Comparison of ENCODE assay signal across 14 cellular contexts in genomic region chr20:50121858-50122271, GRCh38. TPM values are rescaled to one million over a fixed set of nuclear protein-coding genes. Genes with fewer than 3 reads are reported as not detected.
DNase-seq lines count a peak whose midpoint lies in the region; TF ChIP-seq lines count a peak whose summit lies in the region.
"Had no signal": no experiment of that assay in that cellular context is flagged by ENCODE, and none has a peak within 500 bp of the region (broad histone marks: within the 10 kb centered on the region; RNA-seq: fewer than 3 reads in every experiment).

No MANE protein-coding gene starts in this region.

- no peaks in the 10 kb centered on the region for H3K27me3 ChIP-seq in adipocyte (replicated peaks; ENCODE audit: control insufficient read depth, insufficient read depth, low read length)
- H3K27me3 ChIP-seq in liver (ENCODE audit: control insufficient read depth in 4 of 4, insufficient read depth in 4 of 4, low read length in 3 of 4) = no peaks in the 10 kb centered on the region
- no peaks in the 10 kb centered on the region for H3K27me3 ChIP-seq in brain microvascular endothelial cell (replicated peaks)
- H3K27me3 ChIP-seq: ovary, tibial artery had no signal

- no peaks in the 10 kb centered on the region for H3K9me3 ChIP-seq in adipocyte (ENCODE audit: control insufficient read depth, low read length)
- no peaks in the 10 kb centered on the region for H3K9me3 ChIP-seq in liver (ENCODE audit: control insufficient read depth in 4 of 4, low read length in 3 of 4)
- H3K9me3 ChIP-seq: ovary had no signal

- H3K4me1 ChIP-seq in adipocyte (ENCODE audit: control insufficient read depth, insufficient read depth, low read length) (peaks cover 28% of the 10 kb centered on the region), liver (ENCODE audit: control insufficient read depth in 4 of 4, insufficient read depth in 4 of 4, low read length in 3 of 4) (peaks cover 7 to 47% (median 30%) of the 10 kb centered on the region in 4 donors)

- peaks cover 10% of the 10 kb centered on the region for H3K27me3 Mint-ChIP-seq in HFFc6 (ENCODE audit: insufficient read depth)
- H3K27me3 Mint-ChIP-seq in glutamatergic neuron (ENCODE audit: unreplicated experiment) = no peaks in the 10 kb centered on the region
- H3K27me3 Mint-ChIP-seq: activated CD4-positive, alpha-beta memory T cell treated with anti-CD3 and anti-CD28 coated beads for 36 hours had no signal

- peaks cover 23% of the 10 kb centered on the region for H3K4me1 Mint-ChIP-seq in HFFc6 (ENCODE audit: low read depth)
- H3K4me1 Mint-ChIP-seq in glutamatergic neuron (ENCODE audit: low read depth, unreplicated experiment) = no peaks in the 10 kb centered on the region

- peaks cover 42% of the 10 kb centered on the region for H3K36me3 ChIP-seq in adipocyte (ENCODE audit: control insufficient read depth, insufficient read depth, low read length, severe bottlenecking)
- H3K36me3 ChIP-seq in liver (ENCODE audit: control insufficient read depth in 4 of 4, insufficient read depth in 3 of 4, low read depth in 1 of 4, low read length in 3 of 4) = peaks cover 0 to 3% (median 1%) of the 10 kb centered on the region in 4 donors
- peaks cover 27% of the 10 kb centered on the region for H3K36me3 ChIP-seq in brain microvascular endothelial cell (replicated peaks)
- H3K36me3 ChIP-seq: ovary had no signal

- peak overlapping the region; percentile 10 for H3K9ac ChIP-seq in adipocyte (ENCODE audit: low read length)
- H3K9ac ChIP-seq in liver (ENCODE audit: low read depth in 1 of 2, low read length in 2 of 2) = no peak overlapping the region

- WGBS in liver = 93% methylated on average over 4 of the region's 4 CpGs

- H3K27ac Mint-ChIP-seq in HFFc6 (peak overlapping the region; percentile 51), glutamatergic neuron (ENCODE audit: unreplicated experiment) (no peak overlapping the region)
- H3K27ac Mint-ChIP-seq: activated CD4-positive, alpha-beta memory T cell treated with anti-CD3 and anti-CD28 coated beads for 36 hours had no signal

- H3K4me3 Mint-ChIP-seq in HFFc6 (no peak overlapping the region), glutamatergic neuron (ENCODE audit: unreplicated experiment) (no peak overlapping the region)
- H3K4me3 Mint-ChIP-seq: activated CD4-positive, alpha-beta memory T cell treated with anti-CD3 and anti-CD28 coated beads for 36 hours had no signal

- TF ChIP-seq CTCF in HFFc6 (IDR thresholded peaks at IDR 0.05) (no peak), liver (IDR thresholded peaks at IDR 0.05; ENCODE audit: low read depth, low read length, missing input control) (no peak), glutamatergic neuron (IDR thresholded peaks at IDR 0.05; ENCODE audit: partially characterized antibody, unreplicated experiment) (no peak), brain microvascular endothelial cell (IDR thresholded peaks at IDR 0.05; ENCODE audit: low read depth, low read length, missing control alignments) (no peak)

- in situ Hi-C loops in brain microvascular endothelial cell (cut with HindIII; ENCODE audit: low pct_ligation_motif_present, low sequenced_read_pairs) = no loop called here

- no peak overlapping the region for H3K4me3 ChIP-seq in adipocyte (ENCODE audit: low read length)
- no peak overlapping the region for H3K4me3 ChIP-seq in liver (ENCODE audit: low read depth in 1 of 3, low read length in 3 of 3)
- H3K4me3 ChIP-seq in brain microvascular endothelial cell (ENCODE audit: low read depth, low read length) = no peak overlapping the region
- H3K4me3 ChIP-seq: ovary, tibial artery had no signal

- H3K9me3 Mint-ChIP-seq in HFFc6 = peaks cover 17% of the 10 kb centered on the region
- H3K9me3 Mint-ChIP-seq in glutamatergic neuron (ENCODE audit: unreplicated experiment) = peaks cover 7% of the 10 kb centered on the region
- H3K9me3 Mint-ChIP-seq: activated CD4-positive, alpha-beta memory T cell treated with anti-CD3 and anti-CD28 coated beads for 36 hours had no signal

- peak; percentile 77 for DNase-seq in DMS 273 (lab: John Stamatoyannopoulos, UW; ENCODE audit: unreplicated experiment)
- peak; percentile 64 for DNase-seq in HFFc6
- DNase-seq in adipocyte (ENCODE audit: low read depth) = no peak
- no peak for DNase-seq in NCI-H2081 (lab: John Stamatoyannopoulos, UW)
- no peak for DNase-seq in glutamatergic neuron
- no peak for DNase-seq in D341Med (ENCODE audit: low spot score)
- no peak for DNase-seq in brain microvascular endothelial cell
- DNase-seq: activated CD4-positive, alpha-beta memory T cell treated with anti-CD3 and anti-CD28 coated beads for 36 hours; GOT3; left ventricle myocardium superior; NCI-H146 had no signal

- H3K36me3 Mint-ChIP-seq in HFFc6 (ENCODE audit: low read depth) (peaks cover 40% of the 10 kb centered on the region), glutamatergic neuron (ENCODE audit: unreplicated experiment) (peaks cover 4% of the 10 kb centered on the region)

- H3K27ac ChIP-seq in liver (ENCODE audit: low read depth in 1 of 2, low read length in 2 of 2) (peak overlapping the region; percentile 43 to 90), brain microvascular endothelial cell (no peak overlapping the region)
- H3K27ac ChIP-seq: ovary had no signal

- no peak for TF ChIP-seq RAD21 in liver (IDR thresholded peaks at IDR 0.05)

TF ChIP-seq in liver, 16 proteins besides CTCF, POLR2A, EP300 and RAD21:
- TF ChIP-seq GABPA (IDR thresholded peaks at IDR 0.05 in 1 of 2, conservative IDR thresholded peaks at IDR 0.05 in 1 of 2) (no peak), TAF1 (conservative IDR thresholded peaks at IDR 0.05) (no peak), FOXA2 (IDR thresholded peaks at IDR 0.05) (no peak), EGR1 (IDR thresholded peaks at IDR 0.05; ENCODE audit: low read depth in 2 of 2) (no peak), RXRA (IDR thresholded peaks at IDR 0.05) (no peak), FOXA1 (IDR thresholded peaks at IDR 0.05) (no peak), HNF4A (conservative IDR thresholded peaks at IDR 0.05) (no peak), NR2F2 (IDR thresholded peaks at IDR 0.05) (no peak), JUND (IDR thresholded peaks at IDR 0.05) (no peak), YY1 (IDR thresholded peaks at IDR 0.05) (no peak), HNF4G (IDR thresholded peaks at IDR 0.05) (no peak), ATF3 (IDR thresholded peaks at IDR 0.05) (no peak), REST (IDR thresholded peaks at IDR 0.05) (no peak), SP1 (IDR thresholded peaks at IDR 0.05) (no peak)
- TF ChIP-seq, protein P1, sequence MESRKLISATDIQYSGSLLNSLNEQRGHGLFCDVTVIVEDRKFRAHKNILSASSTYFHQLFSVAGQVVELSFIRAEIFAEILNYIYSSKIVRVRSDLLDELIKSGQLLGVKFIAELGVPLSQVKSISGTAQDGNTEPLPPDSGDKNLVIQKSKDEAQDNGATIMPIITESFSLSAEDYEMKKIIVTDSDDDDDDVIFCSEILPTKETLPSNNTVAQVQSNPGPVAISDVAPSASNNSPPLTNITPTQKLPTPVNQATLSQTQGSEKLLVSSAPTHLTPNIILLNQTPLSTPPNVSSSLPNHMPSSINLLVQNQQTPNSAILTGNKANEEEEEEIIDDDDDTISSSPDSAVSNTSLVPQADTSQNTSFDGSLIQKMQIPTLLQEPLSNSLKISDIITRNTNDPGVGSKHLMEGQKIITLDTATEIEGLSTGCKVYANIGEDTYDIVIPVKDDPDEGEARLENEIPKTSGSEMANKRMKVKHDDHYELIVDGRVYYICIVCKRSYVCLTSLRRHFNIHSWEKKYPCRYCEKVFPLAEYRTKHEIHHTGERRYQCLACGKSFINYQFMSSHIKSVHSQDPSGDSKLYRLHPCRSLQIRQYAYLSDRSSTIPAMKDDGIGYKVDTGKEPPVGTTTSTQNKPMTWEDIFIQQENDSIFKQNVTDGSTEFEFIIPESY (IDR thresholded peaks at IDR 0.05) = no peak
- TF ChIP-seq, protein P2, sequence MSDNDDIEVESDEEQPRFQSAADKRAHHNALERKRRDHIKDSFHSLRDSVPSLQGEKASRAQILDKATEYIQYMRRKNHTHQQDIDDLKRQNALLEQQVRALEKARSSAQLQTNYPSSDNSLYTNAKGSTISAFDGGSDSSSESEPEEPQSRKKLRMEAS (IDR thresholded peaks at IDR 0.05) = no peak

RNA-seq across cellular contexts. Expression of gene UBE2V1, which starts 8.9 kb away (rescaled TPM):
- 100 to 1,000 TPM; 192 to 242 (median 210) TPM for total RNA-seq in HFFc6 (2021; fragmentation: NEBNext Ultra II Directional; extraction: Animal tissue kit (Norgen Biotek cat#: 25700))
- total RNA-seq in liver = 10 to 100 TPM; 27.9 to 29.7 TPM
- 10 to 100 TPM; 38.8 to 53.0 TPM for polyA plus RNA-seq in liver
- total RNA-seq in glutamatergic neuron (ENCODE audit: unreplicated experiment) = 149 TPM

RNA-seq across cellular contexts. Expression of gene PEDS1, which starts 31.7 kb away (rescaled TPM):
- total RNA-seq in HFFc6 (2021; fragmentation: NEBNext Ultra II Directional; extraction: Animal tissue kit (Norgen Biotek cat#: 25700)) = 10 to 100 TPM; 25.8 to 29.8 (median 27.8) TPM
- total RNA-seq in liver (1 to 10 TPM; 4.8 to 6.5 TPM), glutamatergic neuron (ENCODE audit: unreplicated experiment) (29.3 TPM)
- polyA plus RNA-seq in liver = 10 to 100 TPM; 10.7 to 19.3 TPM

Comparison
In these comparisons a context has a peak if more than half of its experiments do, and no peak if none do; other contexts are left out.
1. DNase-seq: peak in DMS 273 (single experiment) and HFFc6 (single experiment); none in adipocyte (single experiment), NCI-H2081 (0 of 2), glutamatergic neuron (single experiment), D341Med (single experiment) and brain microvascular endothelial cell (single experiment).